ENCODE assay signal across 8 cellular contexts in genomic region chr6:24403501-24403824, GRCh38. TPM values are rescaled to one million over a fixed set of nuclear protein-coding genes. Genes with fewer than 3 reads are reported as not detected.
A peak's percentile ranks its signal among the peaks of the same experiment; 100 is the strongest.
DNase-seq lines count a peak whose midpoint lies in the region; ATAC-seq and TF ChIP-seq lines count a peak whose summit lies in the region.

No MANE protein-coding gene starts in this region.

- CTCF ChIA-PET in SK-N-SH (lab: Yijun Ruan, JAX) = interaction anchor here (1.6 kb wide), 1 partner anchor 11 kb away, joined by 4 read pairs; no protein-coding TSS in a partner anchor
- CTCF ChIA-PET in activated CD8-positive, alpha-beta T cell treated with anti-CD3 and anti-CD28 coated beads, Interleukin-2, amount 10 ng/mL, durations not matched to agents 7 days and 5 days (lab: Charles Lee) = no interaction called here

- peak overlapping the region; percentile 83 for H3K4me2 ChIP-seq in SK-N-SH

- H4K20me1 ChIP-seq in SK-N-SH (ENCODE audit: insufficient read depth) = no peaks in the 10 kb centered on the region

- no peaks in the 10 kb centered on the region for H3F3A ChIP-seq in SK-N-SH (replicated peaks; ENCODE audit: insufficient read depth)

- ATAC-seq in SK-N-SH treated with all-trans-retinoic acid at 6 μM for 48 hours (no peak), GM18511 (IDR thresholded peaks at IDR 0.05; ENCODE audit: unreplicated experiment) (no peak)
- no peak for ATAC-seq in activated CD8-positive, alpha-beta T cell treated with anti-CD3 and anti-CD28 coated beads, Interleukin-2, amount 10 ng/mL, durations not matched to agents 7 days and 5 days

- 4% methylated on average over 12 of the region's 12 CpGs for WGBS in SK-N-SH (ENCODE audit: low lambda C conversion rate)
- 6% methylated on average over 12 of the region's 12 CpGs for WGBS in suprapubic skin

- H3K9me2 ChIP-seq in SK-N-SH = no peaks in the 10 kb centered on the region

- H3K9me3 Mint-ChIP-seq in activated CD8-positive, alpha-beta T cell treated with anti-CD3 and anti-CD28 coated beads, Interleukin-2, amount 10 ng/mL, durations not matched to agents 7 days and 5 days (ENCODE audit: insufficient read depth) = no peaks in the 10 kb centered on the region

- TF ChIP-seq POLR2A in suprapubic skin (IDR thresholded peaks at IDR 0.05) = no peak

- DNase-seq in SK-N-SH (no peak), suprapubic skin (ENCODE audit: low spot score in 2 of 2) (no peak), cerebellar nuclear complex (lab: John Stamatoyannopoulos, UW) (no peak)
- DNase-seq in activated CD8-positive, alpha-beta T cell treated with anti-CD3 and anti-CD28 coated beads, Interleukin-2, amount 10 ng/mL, durations not matched to agents 7 days and 5 days = no peak
- DNase-seq in effector CD8-positive, alpha-beta T cell (lab: John Stamatoyannopoulos, UW) = no peak

- peak overlapping the region; percentile 70 for H3K27ac Mint-ChIP-seq in activated CD8-positive, alpha-beta T cell treated with anti-CD3 and anti-CD28 coated beads, Interleukin-2, amount 10 ng/mL, durations not matched to agents 7 days and 5 days

- TF ChIP-seq CTCF in SK-N-SH (IDR thresholded peaks at IDR 0.05) (no peak), suprapubic skin (IDR thresholded peaks at IDR 0.05) (no peak)

- peaks cover 46% of the 10 kb centered on the region for H3K79me2 ChIP-seq in SK-N-SH (ENCODE audit: insufficient read depth)

- POLR2A ChIA-PET in SK-N-SH (lab: Yijun Ruan, JAX) = interaction anchor here (0.7 kb wide), 1 partner anchor 122 kb away, joined by 4 read pairs; no protein-coding TSS in a partner anchor
- POLR2A ChIA-PET in activated CD8-positive, alpha-beta T cell treated with anti-CD3 and anti-CD28 coated beads, Interleukin-2, amount 10 ng/mL, durations not matched to agents 7 days and 5 days (lab: Charles Lee) = no interaction called here

- H3K36me3 Mint-ChIP-seq in activated CD8-positive, alpha-beta T cell treated with anti-CD3 and anti-CD28 coated beads, Interleukin-2, amount 10 ng/mL, durations not matched to agents 7 days and 5 days (ENCODE audit: low read depth) = peaks cover 17% of the 10 kb centered on the region

- TF ChIP-seq EP300 in SK-N-SH (IDR thresholded peaks at IDR 0.05; ENCODE audit: borderline replicate concordance in 1 of 2, low read depth in 1 of 2, low read length in 1 of 2) (no peak), suprapubic skin (IDR thresholded peaks at IDR 0.05) (no peak)

- H3K27me3 ChIP-seq in SK-N-SH (ENCODE audit: insufficient read depth) = no peaks in the 10 kb centered on the region
- no peaks in the 10 kb centered on the region for H3K27me3 ChIP-seq in iPS-20b (ENCODE audit: insufficient read depth, low read length)
- peaks cover 9% of the 10 kb centered on the region for H3K27me3 ChIP-seq in suprapubic skin

- H3K27ac ChIP-seq in SK-N-SH (ENCODE audit: low read depth in 2 of 2, low read length in 1 of 2) = no peak overlapping the region
- H3K27ac ChIP-seq in iPS-20b (ENCODE audit: low read length) = no peak overlapping the region
- peak overlapping the region; percentile 82 for H3K27ac ChIP-seq in suprapubic skin

- H3K4me1 Mint-ChIP-seq in activated CD8-positive, alpha-beta T cell treated with anti-CD3 and anti-CD28 coated beads, Interleukin-2, amount 10 ng/mL, durations not matched to agents 7 days and 5 days (ENCODE audit: low read depth) = peaks cover 31% of the 10 kb centered on the region

- peak overlapping the region; percentile 88 for H3K4me3 Mint-ChIP-seq in activated CD8-positive, alpha-beta T cell treated with anti-CD3 and anti-CD28 coated beads, Interleukin-2, amount 10 ng/mL, durations not matched to agents 7 days and 5 days

- no peak for TF ChIP-seq RAD21 in SK-N-SH (IDR thresholded peaks at IDR 0.05; ENCODE audit: low read length)

- H3K36me3 ChIP-seq in SK-N-SH (replicated peaks in 1 of 2; ENCODE audit: control insufficient read depth in 1 of 2, insufficient read depth in 2 of 2, low read length in 1 of 2) (peaks cover 23 to 26% of the 10 kb centered on the region in 2 experiments), iPS-20b (ENCODE audit: insufficient read depth, low read depth, low read length) (peaks cover 33% of the 10 kb centered on the region), suprapubic skin (peaks cover 13% of the 10 kb centered on the region)

- no peaks in the 10 kb centered on the region for H3K9me3 ChIP-seq in SK-N-SH
- H3K9me3 ChIP-seq in iPS-20b (ENCODE audit: insufficient read depth, low read depth, low read length) = no peaks in the 10 kb centered on the region
- no peaks in the 10 kb centered on the region for H3K9me3 ChIP-seq in suprapubic skin

- H3K9ac ChIP-seq in SK-N-SH = peak overlapping the region; percentile 64
- peak overlapping the region; percentile 81 for H3K9ac ChIP-seq in iPS-20b (ENCODE audit: low read depth, low read length)

- H3K4me1 ChIP-seq in SK-N-SH (ENCODE audit: control insufficient read depth in 1 of 2, insufficient read depth in 2 of 2, low read depth in 1 of 2, low read length in 1 of 2) = peaks cover 4 to 14% of the 10 kb centered on the region in 2 experiments; a peak in 2 of 4 replicates
- H3K4me1 ChIP-seq in iPS-20b (ENCODE audit: insufficient read depth, low read length) = peaks cover 24% of the 10 kb centered on the region
- H3K4me1 ChIP-seq in suprapubic skin = peaks cover 26% of the 10 kb centered on the region

- peaks cover 16% of the 10 kb centered on the region for H3K27me3 Mint-ChIP-seq in activated CD8-positive, alpha-beta T cell treated with anti-CD3 and anti-CD28 coated beads, Interleukin-2, amount 10 ng/mL, durations not matched to agents 7 days and 5 days (ENCODE audit: low read depth)

- peak overlapping the region; percentile 76 to 98 for H3K4me3 ChIP-seq in SK-N-SH (ENCODE audit: low read depth in 2 of 2, low read length in 1 of 2)
- peak overlapping the region; percentile 80 for H3K4me3 ChIP-seq in iPS-20b (ENCODE audit: low read length)
- H3K4me3 ChIP-seq in suprapubic skin = peak overlapping the region; percentile 95

- H2AFZ ChIP-seq in SK-N-SH (ENCODE audit: low read depth) = peak overlapping the region; percentile 100

TF ChIP-seq in SK-N-SH, 30 proteins besides CTCF, POLR2A, EP300 and RAD21 (continues in another document):
- TF ChIP-seq REST (IDR thresholded peaks at IDR 0.05; ENCODE audit: low read depth, low read length) = no peak

TF ChIP-seq in SK-N-SH treated with all-trans-retinoic acid at 6 μM for 48 hours, 23 proteins besides CTCF, POLR2A, EP300 and RAD21 (continues in another document):
- TF ChIP-seq ZFP30 (CRISPR knock-in tag; IDR thresholded peaks at IDR 0.05) = no peak
- no peak for TF ChIP-seq PATZ1 (CRISPR knock-in tag; IDR thresholded peaks at IDR 0.05; ENCODE audit: borderline replicate concordance)
- TF ChIP-seq BACH2 (CRISPR knock-in tag; IDR thresholded peaks at IDR 0.05; ENCODE audit: borderline replicate concordance) = no peak
- no peak for TF ChIP-seq POU6F1 (CRISPR knock-in tag; IDR thresholded peaks at IDR 0.05; ENCODE audit: borderline replicate concordance, low read depth)
- TF ChIP-seq ZC3H10 (CRISPR knock-in tag; IDR thresholded peaks at IDR 0.05) = no peak
- TF ChIP-seq TOX (CRISPR knock-in tag; IDR thresholded peaks at IDR 0.05; ENCODE audit: borderline replicate concordance) = no peak
- no peak for TF ChIP-seq ISL1 (CRISPR knock-in tag; IDR thresholded peaks at IDR 0.05)
- TF ChIP-seq ZNF565 (CRISPR knock-in tag; conservative IDR thresholded peaks at IDR 0.05; ENCODE audit: low read depth) = no peak
- no peak for TF ChIP-seq ZFP3 (CRISPR knock-in tag; IDR thresholded peaks at IDR 0.05)
- no peak for TF ChIP-seq ARNTL (CRISPR knock-in tag; IDR thresholded peaks at IDR 0.05; ENCODE audit: borderline replicate concordance, low read depth)
- TF ChIP-seq ESRRG (CRISPR knock-in tag; IDR thresholded peaks at IDR 0.05) = no peak

RNA-seq across cellular contexts. Expression of gene MRS2, which starts 0.7 kb away (rescaled TPM):
- polyA plus RNA-seq in SK-N-SH (2012; rRNA removed) = 9.4 and 14.8 TPM in 2 replicates
- 13.1 and 14.5 TPM in 2 replicates for polyA plus RNA-seq in SK-N-SH (2012; cell fraction: cytosol; rRNA removed)
- polyA plus RNA-seq in SK-N-SH (2012; cell fraction: nucleus; rRNA removed) = 11.6 and 17.3 TPM in 2 replicates
- total RNA-seq in activated CD8-positive, alpha-beta T cell treated with anti-CD3 and anti-CD28 coated beads, Interleukin-2, amount 10 ng/mL, durations not matched to agents 7 days and 5 days = 10 to 100 TPM; 20.3 to 21.3 TPM
- total RNA-seq in suprapubic skin = 10 to 100 TPM; 12.4 to 18.8 (median 14.6) TPM

RNA-seq across cellular contexts. Expression of gene DCDC2, which starts 45.6 kb away (rescaled TPM):
- polyA plus RNA-seq in SK-N-SH (2012; rRNA removed) = not detected in 2 replicates
- polyA plus RNA-seq in SK-N-SH (2012; cell fraction: cytosol; rRNA removed) = not detected in 2 replicates
- polyA plus RNA-seq in SK-N-SH (2012; cell fraction: nucleus; rRNA removed) = not detected in 2 replicates
- not detected for total RNA-seq in activated CD8-positive, alpha-beta T cell treated with anti-CD3 and anti-CD28 coated beads, Interleukin-2, amount 10 ng/mL, durations not matched to agents 7 days and 5 days
- total RNA-seq in suprapubic skin = under 1 TPM in 3 of 4 donors, not detected in 1; 0.15 to 0.55 (median 0.16) TPM
